In the genomic region with DNA sequence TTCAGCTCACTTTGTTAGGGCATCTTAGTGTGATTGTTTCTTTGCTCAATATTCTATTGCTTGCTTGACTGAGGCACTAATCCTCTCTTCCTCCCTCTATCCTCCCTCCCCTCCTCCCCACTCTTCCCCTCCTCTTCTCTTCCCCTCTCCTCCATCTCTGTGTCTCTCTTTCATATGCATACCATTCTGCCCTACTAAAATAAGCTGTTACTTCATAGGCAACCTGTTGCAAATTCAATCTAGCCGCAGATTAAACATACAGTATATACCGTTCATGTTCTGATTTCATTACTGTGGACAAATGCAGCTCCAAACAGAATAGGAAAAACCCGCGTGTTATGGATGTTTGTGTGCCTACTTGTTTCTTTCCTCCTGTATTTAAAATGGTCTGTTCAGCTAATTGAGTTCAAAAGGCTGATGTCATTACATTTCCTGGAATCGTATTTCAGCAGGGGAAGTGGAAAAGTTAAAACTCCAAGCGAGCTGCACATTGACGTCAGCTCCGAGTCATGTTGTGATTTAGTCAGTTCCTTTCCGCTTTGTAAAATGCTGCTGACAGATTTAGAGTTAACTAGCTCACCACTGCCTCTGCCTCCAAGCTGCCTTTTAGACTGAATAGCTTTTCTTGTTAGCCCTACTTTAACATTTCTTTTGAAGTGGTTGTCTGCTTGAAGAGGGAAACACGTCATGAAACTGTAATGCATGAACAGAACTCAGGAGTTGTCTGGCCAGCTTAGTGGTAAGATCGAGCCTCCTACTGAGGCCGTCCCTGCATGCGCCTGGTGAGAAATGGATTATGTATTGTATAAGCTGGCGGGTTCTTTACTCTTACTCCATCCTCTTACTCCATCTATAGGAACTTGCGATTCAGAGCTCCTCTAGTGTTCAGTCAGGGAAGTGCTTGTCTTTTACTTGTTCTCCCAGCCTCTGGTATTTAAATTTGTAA, we compare ENCODE assay signal across 1 cellular context.
TF ChIP-seq lines count a peak whose summit lies in the region.

No MANE protein-coding gene starts in this region.

TF ChIP-seq in GM12878, 131 proteins besides CTCF, POLR2A, EP300 and RAD21 (continued from another document):
- TF ChIP-seq, protein P1, sequence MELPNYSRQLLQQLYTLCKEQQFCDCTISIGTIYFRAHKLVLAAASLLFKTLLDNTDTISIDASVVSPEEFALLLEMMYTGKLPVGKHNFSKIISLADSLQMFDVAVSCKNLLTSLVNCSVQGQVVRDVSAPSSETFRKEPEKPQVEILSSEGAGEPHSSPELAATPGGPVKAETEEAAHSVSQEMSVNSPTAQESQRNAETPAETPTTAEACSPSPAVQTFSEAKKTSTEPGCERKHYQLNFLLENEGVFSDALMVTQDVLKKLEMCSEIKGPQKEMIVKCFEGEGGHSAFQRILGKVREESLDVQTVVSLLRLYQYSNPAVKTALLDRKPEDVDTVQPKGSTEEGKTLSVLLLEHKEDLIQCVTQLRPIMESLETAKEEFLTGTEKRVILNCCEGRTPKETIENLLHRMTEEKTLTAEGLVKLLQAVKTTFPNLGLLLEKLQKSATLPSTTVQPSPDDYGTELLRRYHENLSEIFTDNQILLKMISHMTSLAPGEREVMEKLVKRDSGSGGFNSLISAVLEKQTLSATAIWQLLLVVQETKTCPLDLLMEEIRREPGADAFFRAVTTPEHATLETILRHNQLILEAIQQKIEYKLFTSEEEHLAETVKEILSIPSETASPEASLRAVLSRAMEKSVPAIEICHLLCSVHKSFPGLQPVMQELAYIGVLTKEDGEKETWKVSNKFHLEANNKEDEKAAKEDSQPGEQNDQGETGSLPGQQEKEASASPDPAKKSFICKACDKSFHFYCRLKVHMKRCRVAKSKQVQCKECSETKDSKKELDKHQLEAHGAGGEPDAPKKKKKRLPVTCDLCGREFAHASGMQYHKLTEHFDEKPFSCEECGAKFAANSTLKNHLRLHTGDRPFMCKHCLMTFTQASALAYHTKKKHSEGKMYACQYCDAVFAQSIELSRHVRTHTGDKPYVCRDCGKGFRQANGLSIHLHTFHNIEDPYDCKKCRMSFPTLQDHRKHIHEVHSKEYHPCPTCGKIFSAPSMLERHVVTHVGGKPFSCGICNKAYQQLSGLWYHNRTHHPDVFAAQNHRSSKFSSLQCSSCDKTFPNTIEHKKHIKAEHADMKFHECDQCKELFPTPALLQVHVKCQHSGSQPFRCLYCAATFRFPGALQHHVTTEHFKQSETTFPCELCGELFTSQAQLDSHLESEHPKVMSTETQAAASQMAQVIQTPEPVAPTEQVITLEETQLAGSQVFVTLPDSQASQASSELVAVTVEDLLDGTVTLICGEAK (IDR thresholded peaks at IDR 0.05; ENCODE audit: borderline replicate concordance) = peak; percentile 61; the same call in 1 of the 2 replicates
- TF ChIP-seq, protein P2, sequence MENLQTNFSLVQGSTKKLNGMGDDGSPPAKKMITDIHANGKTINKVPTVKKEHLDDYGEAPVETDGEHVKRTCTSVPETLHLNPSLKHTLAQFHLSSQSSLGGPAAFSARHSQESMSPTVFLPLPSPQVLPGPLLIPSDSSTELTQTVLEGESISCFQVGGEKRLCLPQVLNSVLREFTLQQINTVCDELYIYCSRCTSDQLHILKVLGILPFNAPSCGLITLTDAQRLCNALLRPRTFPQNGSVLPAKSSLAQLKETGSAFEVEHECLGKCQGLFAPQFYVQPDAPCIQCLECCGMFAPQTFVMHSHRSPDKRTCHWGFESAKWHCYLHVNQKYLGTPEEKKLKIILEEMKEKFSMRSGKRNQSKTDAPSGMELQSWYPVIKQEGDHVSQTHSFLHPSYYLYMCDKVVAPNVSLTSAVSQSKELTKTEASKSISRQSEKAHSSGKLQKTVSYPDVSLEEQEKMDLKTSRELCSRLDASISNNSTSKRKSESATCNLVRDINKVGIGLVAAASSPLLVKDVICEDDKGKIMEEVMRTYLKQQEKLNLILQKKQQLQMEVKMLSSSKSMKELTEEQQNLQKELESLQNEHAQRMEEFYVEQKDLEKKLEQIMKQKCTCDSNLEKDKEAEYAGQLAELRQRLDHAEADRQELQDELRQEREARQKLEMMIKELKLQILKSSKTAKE (IDR thresholded peaks at IDR 0.05; ENCODE audit: low read depth, poor library complexity, severe bottlenecking) = peak; percentile 93
- TF ChIP-seq JUND (IDR thresholded peaks at IDR 0.05; ENCODE audit: low read depth, low read length) (peak; percentile 31; the same call in 1 of the 2 replicates), SMC3 (IDR thresholded peaks at IDR 0.05; ENCODE audit: borderline replicate concordance, low read length) (peak; percentile 55; the same call in 1 of the 2 replicates), SMAD1 (IDR thresholded peaks at IDR 0.05; ENCODE audit: low read depth, partially characterized antibody) (peak; percentile 46), RBBP5 (conservative IDR thresholded peaks at IDR 0.05) (0 out of 2 replicates have a peak, but pooled peaks have one; percentile 54), CREM (IDR thresholded peaks at IDR 0.05; ENCODE audit: low read depth) (peak; percentile 98), MEF2A (IDR thresholded peaks at IDR 0.05; ENCODE audit: insufficient read depth, low read depth, low read length) (no peak; the same call in 1 of the 2 replicates), STAT3 (IDR thresholded peaks at IDR 0.05; ENCODE audit: low read depth, low read length) (peak; percentile 72), NBN (IDR thresholded peaks at IDR 0.05) (peak; percentile 96), KLF5 (IDR thresholded peaks at IDR 0.05; ENCODE audit: partially characterized antibody) (peak; percentile 89), CBX5 (IDR thresholded peaks at IDR 0.05; ENCODE audit: low read depth) (peak; percentile 91; the same call in 1 of the 2 replicates), SMARCA5 (IDR thresholded peaks at IDR 0.05) (peak; percentile 86), PAX5 (IDR thresholded peaks at IDR 0.05; ENCODE audit: borderline replicate concordance, low read depth, low read length) (peak; percentile 70), EED (IDR thresholded peaks at IDR 0.05; ENCODE audit: low read depth) (peak; percentile 82), CBFB (IDR thresholded peaks at IDR 0.05; ENCODE audit: low read depth) (peak; percentile 36; the same call in 1 of the 2 replicates), MTA2 (IDR thresholded peaks at IDR 0.05; ENCODE audit: low read depth) (peak; percentile 85), MTA3 (IDR thresholded peaks at IDR 0.05; ENCODE audit: borderline replicate concordance, low read length) (no peak; the same call in 1 of the 2 replicates), TBL1XR1 (IDR thresholded peaks at IDR 0.05; ENCODE audit: low read depth, low read length) (0 out of 2 replicates have a peak, but pooled peaks have one; percentile 17), FOXM1 (IDR thresholded peaks at IDR 0.05; ENCODE audit: low read depth, low read length) (peak; percentile 82; the same call in 1 of the 2 replicates), BMI1 (IDR thresholded peaks at IDR 0.05; ENCODE audit: borderline replicate concordance) (0 out of 2 replicates have a peak, but pooled peaks have one; percentile 32), TCF7 (IDR thresholded peaks at IDR 0.05; ENCODE audit: borderline replicate concordance) (peak; percentile 97), POLR2AphosphoS5 (IDR thresholded peaks at IDR 0.05; ENCODE audit: low read length) (peak; percentile 45; the same call in 1 of the 2 replicates), ZNF24 (IDR thresholded peaks at IDR 0.05) (0 out of 2 replicates have a peak, but pooled peaks have one; percentile 34), ZSCAN29 (IDR thresholded peaks at IDR 0.05) (no peak), STAT1 (conservative IDR thresholded peaks at IDR 0.05) (no peak)
- TF ChIP-seq, protein P3, sequence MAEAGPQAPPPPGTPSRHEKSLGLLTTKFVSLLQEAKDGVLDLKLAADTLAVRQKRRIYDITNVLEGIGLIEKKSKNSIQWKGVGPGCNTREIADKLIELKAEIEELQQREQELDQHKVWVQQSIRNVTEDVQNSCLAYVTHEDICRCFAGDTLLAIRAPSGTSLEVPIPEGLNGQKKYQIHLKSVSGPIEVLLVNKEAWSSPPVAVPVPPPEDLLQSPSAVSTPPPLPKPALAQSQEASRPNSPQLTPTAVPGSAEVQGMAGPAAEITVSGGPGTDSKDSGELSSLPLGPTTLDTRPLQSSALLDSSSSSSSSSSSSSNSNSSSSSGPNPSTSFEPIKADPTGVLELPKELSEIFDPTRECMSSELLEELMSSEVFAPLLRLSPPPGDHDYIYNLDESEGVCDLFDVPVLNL (IDR thresholded peaks at IDR 0.05; ENCODE audit: low read depth, low read length) = no peak
- TF ChIP-seq, protein P4, sequence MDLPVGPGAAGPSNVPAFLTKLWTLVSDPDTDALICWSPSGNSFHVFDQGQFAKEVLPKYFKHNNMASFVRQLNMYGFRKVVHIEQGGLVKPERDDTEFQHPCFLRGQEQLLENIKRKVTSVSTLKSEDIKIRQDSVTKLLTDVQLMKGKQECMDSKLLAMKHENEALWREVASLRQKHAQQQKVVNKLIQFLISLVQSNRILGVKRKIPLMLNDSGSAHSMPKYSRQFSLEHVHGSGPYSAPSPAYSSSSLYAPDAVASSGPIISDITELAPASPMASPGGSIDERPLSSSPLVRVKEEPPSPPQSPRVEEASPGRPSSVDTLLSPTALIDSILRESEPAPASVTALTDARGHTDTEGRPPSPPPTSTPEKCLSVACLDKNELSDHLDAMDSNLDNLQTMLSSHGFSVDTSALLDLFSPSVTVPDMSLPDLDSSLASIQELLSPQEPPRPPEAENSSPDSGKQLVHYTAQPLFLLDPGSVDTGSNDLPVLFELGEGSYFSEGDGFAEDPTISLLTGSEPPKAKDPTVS (IDR thresholded peaks at IDR 0.05; ENCODE audit: low read depth, low read length) = no peak
- TF ChIP-seq, protein P5, sequence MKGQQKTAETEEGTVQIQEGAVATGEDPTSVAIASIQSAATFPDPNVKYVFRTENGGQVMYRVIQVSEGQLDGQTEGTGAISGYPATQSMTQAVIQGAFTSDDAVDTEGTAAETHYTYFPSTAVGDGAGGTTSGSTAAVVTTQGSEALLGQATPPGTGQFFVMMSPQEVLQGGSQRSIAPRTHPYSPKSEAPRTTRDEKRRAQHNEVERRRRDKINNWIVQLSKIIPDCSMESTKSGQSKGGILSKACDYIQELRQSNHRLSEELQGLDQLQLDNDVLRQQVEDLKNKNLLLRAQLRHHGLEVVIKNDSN (IDR thresholded peaks at IDR 0.05; ENCODE audit: borderline replicate concordance, extremely low read length, insufficient read depth, low read depth, low read length) = no peak
- TF ChIP-seq, protein P6, sequence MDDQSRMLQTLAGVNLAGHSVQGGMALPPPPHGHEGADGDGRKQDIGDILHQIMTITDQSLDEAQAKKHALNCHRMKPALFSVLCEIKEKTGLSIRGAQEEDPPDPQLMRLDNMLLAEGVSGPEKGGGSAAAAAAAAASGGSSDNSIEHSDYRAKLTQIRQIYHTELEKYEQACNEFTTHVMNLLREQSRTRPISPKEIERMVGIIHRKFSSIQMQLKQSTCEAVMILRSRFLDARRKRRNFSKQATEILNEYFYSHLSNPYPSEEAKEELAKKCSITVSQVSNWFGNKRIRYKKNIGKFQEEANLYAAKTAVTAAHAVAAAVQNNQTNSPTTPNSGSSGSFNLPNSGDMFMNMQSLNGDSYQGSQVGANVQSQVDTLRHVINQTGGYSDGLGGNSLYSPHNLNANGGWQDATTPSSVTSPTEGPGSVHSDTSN (IDR thresholded peaks at IDR 0.05; ENCODE audit: insufficient replicate concordance, low read depth, low read length) = no peak
- TF ChIP-seq, protein P7, sequence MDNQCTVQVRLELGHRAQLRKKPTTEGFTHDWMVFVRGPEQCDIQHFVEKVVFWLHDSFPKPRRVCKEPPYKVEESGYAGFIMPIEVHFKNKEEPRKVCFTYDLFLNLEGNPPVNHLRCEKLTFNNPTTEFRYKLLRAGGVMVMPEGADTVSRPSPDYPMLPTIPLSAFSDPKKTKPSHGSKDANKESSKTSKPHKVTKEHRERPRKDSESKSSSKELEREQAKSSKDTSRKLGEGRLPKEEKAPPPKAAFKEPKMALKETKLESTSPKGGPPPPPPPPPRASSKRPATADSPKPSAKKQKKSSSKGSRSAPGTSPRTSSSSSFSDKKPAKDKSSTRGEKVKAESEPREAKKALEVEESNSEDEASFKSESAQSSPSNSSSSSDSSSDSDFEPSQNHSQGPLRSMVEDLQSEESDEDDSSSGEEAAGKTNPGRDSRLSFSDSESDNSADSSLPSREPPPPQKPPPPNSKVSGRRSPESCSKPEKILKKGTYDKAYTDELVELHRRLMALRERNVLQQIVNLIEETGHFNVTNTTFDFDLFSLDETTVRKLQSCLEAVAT (IDR thresholded peaks at IDR 0.05) = peak; percentile 81
- TF ChIP-seq, protein P8, sequence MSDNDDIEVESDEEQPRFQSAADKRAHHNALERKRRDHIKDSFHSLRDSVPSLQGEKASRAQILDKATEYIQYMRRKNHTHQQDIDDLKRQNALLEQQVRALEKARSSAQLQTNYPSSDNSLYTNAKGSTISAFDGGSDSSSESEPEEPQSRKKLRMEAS (IDR thresholded peaks at IDR 0.05; ENCODE audit: low read depth, low read length) = no peak
- TF ChIP-seq, protein P9, sequence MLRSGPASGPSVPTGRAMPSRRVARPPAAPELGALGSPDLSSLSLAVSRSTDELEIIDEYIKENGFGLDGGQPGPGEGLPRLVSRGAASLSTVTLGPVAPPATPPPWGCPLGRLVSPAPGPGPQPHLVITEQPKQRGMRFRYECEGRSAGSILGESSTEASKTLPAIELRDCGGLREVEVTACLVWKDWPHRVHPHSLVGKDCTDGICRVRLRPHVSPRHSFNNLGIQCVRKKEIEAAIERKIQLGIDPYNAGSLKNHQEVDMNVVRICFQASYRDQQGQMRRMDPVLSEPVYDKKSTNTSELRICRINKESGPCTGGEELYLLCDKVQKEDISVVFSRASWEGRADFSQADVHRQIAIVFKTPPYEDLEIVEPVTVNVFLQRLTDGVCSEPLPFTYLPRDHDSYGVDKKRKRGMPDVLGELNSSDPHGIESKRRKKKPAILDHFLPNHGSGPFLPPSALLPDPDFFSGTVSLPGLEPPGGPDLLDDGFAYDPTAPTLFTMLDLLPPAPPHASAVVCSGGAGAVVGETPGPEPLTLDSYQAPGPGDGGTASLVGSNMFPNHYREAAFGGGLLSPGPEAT (IDR thresholded peaks at IDR 0.05; ENCODE audit: low read depth) = peak; percentile 62; the same call in 1 of the 2 replicates
